8 cellular contexts compared by ENCODE assay signal in the genomic region with DNA sequence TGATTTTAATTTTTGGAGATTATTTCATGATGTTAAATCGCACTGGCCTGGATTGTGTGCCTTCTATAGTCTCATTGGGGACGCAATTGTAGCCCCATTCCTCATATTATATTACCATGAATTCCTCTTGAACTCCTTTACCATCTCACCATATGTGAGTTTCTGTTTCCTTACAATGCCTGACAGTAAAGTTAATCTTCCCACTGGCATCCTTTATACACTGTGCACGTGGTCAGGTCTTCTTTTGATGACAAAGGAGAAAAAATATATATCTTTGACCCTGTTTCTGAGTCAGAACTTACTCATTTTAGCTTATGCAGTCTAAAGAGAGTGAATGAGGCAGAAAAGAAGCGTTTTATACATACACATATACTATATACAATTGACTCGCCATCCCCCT. TPM values are rescaled to one million over a fixed set of nuclear protein-coding genes. Genes with fewer than 3 reads are reported as not detected.
DNase-seq lines count a peak whose midpoint lies in the region; ATAC-seq and TF ChIP-seq lines count a peak whose summit lies in the region.

No MANE protein-coding gene starts in this region.

- no peaks in the 10 kb centered on the region for H4K20me1 ChIP-seq in DOHH2 (ENCODE audit: control insufficient read depth, insufficient read depth, low read depth, low read length)
- no peaks in the 10 kb centered on the region for H4K20me1 ChIP-seq in MM.1S (ENCODE audit: insufficient read depth, low read length)
- H4K20me1 ChIP-seq in neural progenitor cell (ENCODE audit: low read depth), result peaks cover 24% of the 10 kb centered on the region

- H3K9me3 Mint-ChIP-seq in neural progenitor cell, result no peaks in the 10 kb centered on the region

- H3K27me3 Mint-ChIP-seq in neural progenitor cell (ENCODE audit: insufficient read depth, low read depth), result no peaks in the 10 kb centered on the region

- no peak for DNase-seq in MM.1S
- peak; percentile 28 for DNase-seq in dedifferentiated amniotic fluid mesenchymal stem cell (ENCODE audit: extremely low spot score)
- DNase-seq in neural progenitor cell (ENCODE audit: low spot score), result no peak
- DNase-seq in lower leg skin (ENCODE audit: low spot score in 2 of 2), result no peak
- no peak for DNase-seq in effector CD4-positive, alpha-beta T cell
- no peak for DNase-seq in DMS79 (lab: John Stamatoyannopoulos, UW)

- H3K79me2 ChIP-seq in DOHH2 (ENCODE audit: control insufficient read depth, low read length) (peaks cover 41% of the 10 kb centered on the region), MM.1S (ENCODE audit: low read length) (peaks cover 38% of the 10 kb centered on the region), neural progenitor cell (ENCODE audit: low read depth) (peaks cover 35% of the 10 kb centered on the region)

- peaks cover 4% of the 10 kb centered on the region for H3K36me3 ChIP-seq in DOHH2 (ENCODE audit: control insufficient read depth, low read length)
- no peaks in the 10 kb centered on the region; the same call in 1 of the 2 replicates for H3K36me3 ChIP-seq in MM.1S (replicated peaks; ENCODE audit: insufficient read depth, low read length)
- peaks cover 2% of the 10 kb centered on the region for H3K36me3 ChIP-seq in neural progenitor cell

- ATAC-seq in HG03175 (IDR thresholded peaks at IDR 0.05; ENCODE audit: unreplicated experiment), result no peak

- H3K4me2 ChIP-seq in DOHH2 (ENCODE audit: low read length) (peak overlapping the region; percentile 71), MM.1S (ENCODE audit: low read depth, low read length) (peak overlapping the region; percentile 86), neural progenitor cell (peak overlapping the region; percentile 85)

- no peak for TF ChIP-seq CTCF in DOHH2 (IDR thresholded peaks at IDR 0.05; ENCODE audit: low read depth, low read length, poor library complexity, severe bottlenecking)
- TF ChIP-seq CTCF in MM.1S (IDR thresholded peaks at IDR 0.05; ENCODE audit: low read length), result no peak
- no peak for TF ChIP-seq CTCF in neural progenitor cell (IDR thresholded peaks at IDR 0.05)
- TF ChIP-seq CTCF in lower leg skin (IDR thresholded peaks at IDR 0.05), result no peak

- H3K4me1 ChIP-seq in DOHH2 (ENCODE audit: control insufficient read depth, low read length) (peaks cover 23% of the 10 kb centered on the region), MM.1S (ENCODE audit: low read length) (peaks cover 12% of the 10 kb centered on the region), neural progenitor cell (no peaks in the 10 kb centered on the region)

- H3F3A ChIP-seq in DOHH2 (ENCODE audit: control insufficient read depth, insufficient read depth) (peaks cover 8% of the 10 kb centered on the region; the same call in 1 of the 2 replicates), MM.1S (ENCODE audit: insufficient read depth, low read length) (peaks cover 11% of the 10 kb centered on the region; the same call in 1 of the 2 replicates), neural progenitor cell (ENCODE audit: low read depth) (peaks cover 12% of the 10 kb centered on the region)

- peak overlapping the region; percentile 93 for H2AFZ ChIP-seq in MM.1S (ENCODE audit: low read length)
- peak overlapping the region; percentile 83 for H2AFZ ChIP-seq in neural progenitor cell (replicated peaks)

- WGBS in lower leg skin, 2 donors, result 41 to 51% methylated on average over 5 of the region's 5 CpGs

- intact Hi-C loops in lower leg skin (cut with DNase I; ENCODE audit: low total_unique reads), result no loop called here

- peak overlapping the region; percentile 18 for H3K27ac Mint-ChIP-seq in neural progenitor cell

- peaks cover 17% of the 10 kb centered on the region for H3K4me1 Mint-ChIP-seq in neural progenitor cell

- H3K9ac ChIP-seq in MM.1S (ENCODE audit: low read length) (peak overlapping the region; percentile 85), neural progenitor cell (no peak overlapping the region)

- peak overlapping the region; percentile 93 for H3K4me3 Mint-ChIP-seq in neural progenitor cell

- H3K27ac ChIP-seq in DOHH2 (ENCODE audit: low read depth, low read length) (no peak overlapping the region), MM.1S (ENCODE audit: low read length) (peak overlapping the region; percentile 30; the same call in 1 of the 2 replicates), neural progenitor cell (no peak overlapping the region)

- H3K9me2 ChIP-seq in DOHH2 (replicated peaks; ENCODE audit: control insufficient read depth, low read length) (no peaks in the 10 kb centered on the region), MM.1S (replicated peaks; ENCODE audit: insufficient read depth, low read length) (no peaks in the 10 kb centered on the region)

- peak overlapping the region; percentile 87 for H3K4me3 ChIP-seq in DOHH2 (ENCODE audit: low read length)
- H3K4me3 ChIP-seq in MM.1S (ENCODE audit: low read length), result peak overlapping the region; percentile 87
- H3K4me3 ChIP-seq in neural progenitor cell, result peak overlapping the region; percentile 77
- H3K4me3 ChIP-seq in lower leg skin (ENCODE audit: low read depth, poor library complexity, severe bottlenecking), result no peak overlapping the region

- H3K27me3 ChIP-seq in DOHH2 (ENCODE audit: control insufficient read depth, low read length), result no peaks in the 10 kb centered on the region
- no peaks in the 10 kb centered on the region for H3K27me3 ChIP-seq in MM.1S (replicated peaks; ENCODE audit: insufficient read depth, low read length)
- peaks cover 12% of the 10 kb centered on the region for H3K27me3 ChIP-seq in neural progenitor cell

- peaks cover 11% of the 10 kb centered on the region for H3K36me3 Mint-ChIP-seq in neural progenitor cell

- H3K9me3 ChIP-seq in DOHH2 (ENCODE audit: control insufficient read depth, insufficient read depth, low read length) (no peaks in the 10 kb centered on the region), MM.1S (replicated peaks; ENCODE audit: insufficient read depth, low read length) (no peaks in the 10 kb centered on the region), neural progenitor cell (ENCODE audit: low read depth) (no peaks in the 10 kb centered on the region)

- no peak for TF ChIP-seq POLR2A in lower leg skin (IDR thresholded peaks at IDR 0.05)

RNA-seq across cellular contexts. Expression of a gene that starts 0.8 kb away (rescaled TPM):
- total RNA-seq in neural progenitor cell (ENCODE audit: low replicate concordance) (17.9 and 20.1 TPM in 2 replicates), lower leg skin (10 to 100 TPM in 3 of 4 donors, 1 to 10 TPM in 1; 8.6 to 13.6 (median 11.5) TPM)
